In the genomic region with DNA sequence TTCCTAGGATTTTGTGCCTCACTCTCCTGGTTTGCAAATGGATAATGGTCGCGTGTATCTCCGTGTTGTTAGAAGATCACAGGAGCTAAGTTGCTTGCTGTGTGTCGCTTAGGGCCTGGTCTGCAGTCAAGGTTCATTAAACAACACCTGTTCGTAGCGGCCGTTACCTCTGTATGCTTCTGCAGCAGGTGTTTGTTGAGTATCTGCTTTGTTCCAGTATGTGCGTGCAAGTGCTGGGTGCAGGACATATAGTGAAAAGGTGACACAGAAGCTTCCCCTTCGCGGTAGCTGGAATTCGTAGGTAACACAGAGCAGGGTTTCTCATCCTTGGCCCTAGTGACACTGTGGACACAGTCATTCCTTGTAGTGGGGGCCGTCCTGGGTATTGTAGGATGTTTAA, we compare ENCODE assay signal across 19 cellular contexts. TPM values are rescaled to one million over a fixed set of nuclear protein-coding genes. Genes with fewer than 3 reads are reported as not detected.
DNase-seq lines count a peak whose midpoint lies in the region; ATAC-seq and TF ChIP-seq lines count a peak whose summit lies in the region.
"Had no signal": no experiment of that assay in that cellular context is flagged by ENCODE, and none has a peak within 500 bp of the region (broad histone marks: within the 10 kb centered on the region; RNA-seq: fewer than 3 reads in every experiment).

No MANE protein-coding gene starts in this region.

- H3K9me3 ChIP-seq in OCI-LY7 (ENCODE audit: low read length), result no peaks in the 10 kb centered on the region
- H3K9me3 ChIP-seq: esophagus muscularis mucosa, testis had no signal

- 0 out of 2 replicates have a peak overlapping the region, but pooled peaks have one; percentile 12 for H2AFZ ChIP-seq in OCI-LY7 (ENCODE audit: low read length)
- H2AFZ ChIP-seq: GM23248 had no signal

- no peaks in the 10 kb centered on the region for H3K27me3 Mint-ChIP-seq in type B pancreatic cell

- H4K20me1 ChIP-seq in OCI-LY7 (ENCODE audit: insufficient read depth, low read length), result no peaks in the 10 kb centered on the region

- no peaks in the 10 kb centered on the region for H3K9me2 ChIP-seq in OCI-LY7 (ENCODE audit: insufficient read depth, low read length)

- peak overlapping the region; percentile 71 for H3K27ac Mint-ChIP-seq in type B pancreatic cell

- peaks cover 80% of the 10 kb centered on the region for H3K36me3 ChIP-seq in OCI-LY7 (ENCODE audit: insufficient read depth, low read length)

- peaks cover 16% of the 10 kb centered on the region for H3K36me3 Mint-ChIP-seq in type B pancreatic cell

- intact Hi-C loops in OCI-LY7 (cut with micrococcal nuclease; ENCODE audit: unreplicated experiment), result loop anchor here (2.0 kb wide), 1 partner anchor 27 kb away; the partner anchor contains the start of gene PTOV1

- peaks cover 12% of the 10 kb centered on the region for H3K4me1 Mint-ChIP-seq in type B pancreatic cell (ENCODE audit: unreplicated experiment)

- peaks cover 56% of the 10 kb centered on the region for H3K4me1 ChIP-seq in OCI-LY7 (ENCODE audit: insufficient read depth, low read length, poor library complexity, severe bottlenecking)

- peak overlapping the region; percentile 83 for H3K4me2 ChIP-seq in OCI-LY7 (ENCODE audit: low read length)

- ATAC-seq in GM19452 (IDR thresholded peaks at IDR 0.05; ENCODE audit: unreplicated experiment), result no peak
- ATAC-seq: left colon had no signal

- peak overlapping the region; percentile 94 for H3K27ac ChIP-seq in OCI-LY7 (ENCODE audit: low read depth, low read length, poor library complexity, severe bottlenecking)
- H3K27ac ChIP-seq: esophagus muscularis mucosa, GM23248, testis had no signal

- peaks cover 61% of the 10 kb centered on the region for H3K79me2 ChIP-seq in OCI-LY7 (ENCODE audit: insufficient read depth, low read depth, low read length)

- H3K4me3 Mint-ChIP-seq in type B pancreatic cell, result peak overlapping the region; percentile 34

- BruUV-seq in OCI-LY7 (replicated peaks; lab: Mats Ljungman, UMichigan), result TSS peak; percentile 30

- H3K9me3 Mint-ChIP-seq in type B pancreatic cell, result no peaks in the 10 kb centered on the region

- POLR2A ChIA-PET in OCI-LY7 (lab: Charles Lee) (interaction anchor here (1.1 to 1.7 kb wide), 2 partner anchors 10 to 46 kb away, joined by 3 to 7 read pairs; partner anchors contain the start of gene FUZ), HEK293T (lab: Yijun Ruan, JAX) (no interaction called here)

- CTCF ChIA-PET in OCI-LY7 (lab: Charles Lee; ENCODE audit: unreplicated experiment) (no interaction called here), HEK293T (lab: Yijun Ruan, JAX) (no interaction called here)

- peak overlapping the region; percentile 59 for H3K4me3 ChIP-seq in OCI-LY7 (ENCODE audit: low read depth, low read length, poor library complexity, severe bottlenecking)
- H3K4me3 ChIP-seq: esophagus muscularis mucosa, GM23248, testis had no signal

- DNase-seq in NCI-H1417 (lab: John Stamatoyannopoulos, UW), result peak in 2 of 3 experiments; percentile 43 to 89
- no peak for DNase-seq in NCI-H1417 treated with DMSO at 0.1 percent for 48 hours (lab: John Stamatoyannopoulos, UW)
- peak; percentile 56 for DNase-seq in NCI-H2107 (lab: John Stamatoyannopoulos, UW)
- DNase-seq in OCI-LY7 (ENCODE audit: low spot score), result peak; percentile 96
- no peak for DNase-seq in type B pancreatic cell (ENCODE audit: extremely low spot score, unreplicated experiment)
- DNase-seq in HEK293T (ENCODE audit: extremely low spot score), result no peak
- no peak for DNase-seq in medulla oblongata (ENCODE audit: extremely low spot score)
- DNase-seq: 8988T; activated CD4-positive, alpha-beta T cell treated with anti-CD3 and anti-CD28 coated beads for 4 hours; activated effector memory CD4-positive, alpha-beta T cell treated with anti-CD3 and anti-CD28 coated beads, Interleukin-2, amount 50 U/mL, for 16 hours; amygdala; central memory CD4-positive, alpha-beta T cell; GM23248; left colon; midbrain; NCI-H524 treated with DMSO at 0.1 percent for 48 hours; testis had no signal

- TF ChIP-seq CTCF in OCI-LY7 (conservative IDR thresholded peaks at IDR 0.05; ENCODE audit: low read length) (no peak), type B pancreatic cell (conservative IDR thresholded peaks at IDR 0.05) (no peak)

TF ChIP-seq in HEK293T, 16 proteins besides CTCF, POLR2A, EP300 and RAD21:
- TF ChIP-seq BHLHE40 (IDR thresholded peaks at IDR 0.05; ENCODE audit: borderline replicate concordance), result no peak
- TF ChIP-seq ZNF384 (IDR thresholded peaks at IDR 0.05), result no peak
TF ChIP-seq in HEK293T: peak in this region for 0.

RNA-seq across cellular contexts. Expression of gene MED25, which starts 5.4 kb away (rescaled TPM):
- total RNA-seq in OCI-LY7 (2014; rRNA removed; shearing (Covaris generic)), result 73.5 and 85.1 TPM in 2 replicates
- total RNA-seq in OCI-LY7 (2022) (111 and 146 TPM in 2 replicates), type B pancreatic cell (ENCODE audit: low replicate concordance) (88.5 and 88.9 TPM in 2 replicates)

RNA-seq across cellular contexts. Expression of gene FUZ, which starts 10.4 kb away (rescaled TPM):
- 33.6 and 35.1 TPM in 2 replicates for total RNA-seq in OCI-LY7 (2014; rRNA removed; shearing (Covaris generic))
- total RNA-seq in OCI-LY7 (2022) (28.1 and 34.6 TPM in 2 replicates), type B pancreatic cell (ENCODE audit: low replicate concordance) (26.8 and 29.3 TPM in 2 replicates)

RNA-seq across cellular contexts. Expression of gene PTOV1, which starts 27.5 kb away (rescaled TPM):
- total RNA-seq in OCI-LY7 (2014; rRNA removed; shearing (Covaris generic)), result 101 and 124 TPM in 2 replicates
- 105 and 114 TPM in 2 replicates for total RNA-seq in OCI-LY7 (2022)
- total RNA-seq in type B pancreatic cell (ENCODE audit: low replicate concordance), result 248 and 388 TPM in 2 replicates

RNA-seq across cellular contexts. Expression of gene PNKP, which starts 43.9 kb away (rescaled TPM):
- 65.4 and 90.9 TPM in 2 replicates for total RNA-seq in OCI-LY7 (2014; rRNA removed; shearing (Covaris generic))
- total RNA-seq in OCI-LY7 (2022) (118 and 140 TPM in 2 replicates), type B pancreatic cell (ENCODE audit: low replicate concordance) (72.3 and 125 TPM in 2 replicates)

RNA-seq across cellular contexts. Expression of gene AKT1S1, which starts 53.7 kb away (rescaled TPM):
- total RNA-seq in OCI-LY7 (2014; rRNA removed; shearing (Covaris generic)), result 7.3 TPM in 2 replicates
- 19.8 and 21.2 TPM in 2 replicates for total RNA-seq in OCI-LY7 (2022)
- total RNA-seq in type B pancreatic cell (ENCODE audit: low replicate concordance), result 35.8 and 40.1 TPM in 2 replicates

Comparison
In these comparisons a context has a peak if more than half of its experiments do, and no peak if none do; other contexts are left out.
1. DNase-seq: peak in NCI-H1417 (2 of 3), NCI-H2107 (single experiment) and OCI-LY7 (single experiment); none in NCI-H1417 treated with DMSO at 0.1 percent for 48 hours (single experiment), type B pancreatic cell (single experiment), HEK293T (single experiment) and medulla oblongata (single experiment).